In the genomic region with DNA sequence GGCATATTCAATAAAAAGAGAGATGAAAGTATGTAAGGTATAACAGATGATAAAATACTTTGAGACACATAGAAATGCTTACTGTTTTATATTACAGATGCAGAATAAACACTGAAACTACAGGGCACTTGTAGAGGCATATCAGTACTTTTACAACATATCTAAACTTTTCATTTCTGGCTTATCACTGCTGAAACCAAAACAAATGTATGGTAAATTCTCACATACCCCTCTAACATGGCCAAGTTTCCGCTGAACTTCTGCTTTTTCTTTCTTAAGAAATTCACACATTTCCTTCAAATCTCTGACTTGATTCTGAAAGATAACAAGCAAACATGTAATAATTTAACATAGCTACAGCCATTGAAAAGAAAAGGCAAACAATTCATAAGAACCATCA, we compare ENCODE assay signal across 13 cellular contexts. TPM values are rescaled to one million over a fixed set of nuclear protein-coding genes. Genes with fewer than 3 reads are reported as not detected.
DNase-seq lines count a peak whose midpoint lies in the region; ATAC-seq and TF ChIP-seq lines count a peak whose summit lies in the region.
"Had no signal": no experiment of that assay in that cellular context is flagged by ENCODE, and none has a peak within 500 bp of the region (broad histone marks: within the 10 kb centered on the region; RNA-seq: fewer than 3 reads in every experiment).

No MANE protein-coding gene starts in this region.

- POLR2A ChIA-PET in activated CD4-positive, alpha-beta T cell treated with anti-CD3 and anti-CD28 coated beads, Interleukin-2, amount 10 ng/mL, durations not matched to agents 7 days and 5 days (lab: Charles Lee), result no interaction called here

- H3K4me3 Mint-ChIP-seq in activated CD4-positive, alpha-beta T cell treated with anti-CD3 and anti-CD28 coated beads, Interleukin-2, amount 10 ng/mL, durations not matched to agents 7 days and 5 days, result no peak overlapping the region
- H3K4me3 Mint-ChIP-seq: HFFc6 had no signal

- no peak for TF ChIP-seq CTCF in GM20000 (IDR thresholded peaks at IDR 0.05; ENCODE audit: extremely low read depth, missing control alignments)

- H3K27me3 Mint-ChIP-seq in activated CD4-positive, alpha-beta T cell treated with anti-CD3 and anti-CD28 coated beads, Interleukin-2, amount 10 ng/mL, durations not matched to agents 7 days and 5 days, result no peaks in the 10 kb centered on the region

- no peak overlapping the region for H3K27ac Mint-ChIP-seq in activated CD4-positive, alpha-beta T cell treated with anti-CD3 and anti-CD28 coated beads, Interleukin-2, amount 10 ng/mL, durations not matched to agents 7 days and 5 days
- H3K27ac Mint-ChIP-seq: HFFc6 had no signal

- H3K4me1 Mint-ChIP-seq in activated CD4-positive, alpha-beta T cell treated with anti-CD3 and anti-CD28 coated beads, Interleukin-2, amount 10 ng/mL, durations not matched to agents 7 days and 5 days, result peaks cover 11% of the 10 kb centered on the region

- CTCF ChIA-PET in activated CD4-positive, alpha-beta T cell treated with anti-CD3 and anti-CD28 coated beads, Interleukin-2, amount 10 ng/mL, durations not matched to agents 7 days and 5 days (lab: Charles Lee), result no interaction called here

- H3K9me3 Mint-ChIP-seq in activated CD4-positive, alpha-beta T cell treated with anti-CD3 and anti-CD28 coated beads, Interleukin-2, amount 10 ng/mL, durations not matched to agents 7 days and 5 days, result no peaks in the 10 kb centered on the region
- H3K9me3 Mint-ChIP-seq: HFFc6 had no signal

- peak; percentile 57 for ATAC-seq in GM18505 (IDR thresholded peaks at IDR 0.05; ENCODE audit: unreplicated experiment)
- peak; percentile 90 for ATAC-seq in HG03025 (IDR thresholded peaks at IDR 0.05; ENCODE audit: low FRiP score, unreplicated experiment)

- no peak for TF ChIP-seq POLR2A in GM18505 (IDR thresholded peaks at IDR 0.05; ENCODE audit: borderline replicate concordance, extremely low read depth, insufficient read depth, insufficient read length)

- H3K36me3 Mint-ChIP-seq in activated CD4-positive, alpha-beta T cell treated with anti-CD3 and anti-CD28 coated beads, Interleukin-2, amount 10 ng/mL, durations not matched to agents 7 days and 5 days (ENCODE audit: low read depth), result peaks cover 18% of the 10 kb centered on the region

- peak; percentile 8 for DNase-seq in GM20000 (ENCODE audit: low spot score)
- DNase-seq in MV-4-11 (lab: John Stamatoyannopoulos, UW), result peak; percentile 33
- DNase-seq in foreskin melanocyte, result no peak
- no peak for DNase-seq in activated CD4-positive, alpha-beta T cell treated with anti-CD3 and anti-CD28 coated beads, Interleukin-2, amount 10 ng/mL, durations not matched to agents 7 days and 5 days
- no peak for DNase-seq in ecto neural progenitor cell (ENCODE audit: low spot score)
- no peak for DNase-seq in NCI-H510A treated with DMSO at 0.1 percent for 48 hours (lab: John Stamatoyannopoulos, UW)
- DNase-seq: HFFc6, hypothalamus, mesendoderm, T-helper 1 cell had no signal

RNA-seq across cellular contexts. Expression of a gene that starts 33.3 kb away (rescaled TPM):
- total RNA-seq in activated CD4-positive, alpha-beta T cell treated with anti-CD3 and anti-CD28 coated beads, Interleukin-2, amount 10 ng/mL, durations not matched to agents 7 days and 5 days, result not detected
- total RNA-seq: HFFc6, M059J had no signal

Comparison
In these comparisons a context has a peak if more than half of its experiments do, and no peak if none do; other contexts are left out.
1. DNase-seq: peak in GM20000 (single experiment) and MV-4-11 (single experiment); none in foreskin melanocyte (single experiment), activated CD4-positive, alpha-beta T cell treated with anti-CD3 and anti-CD28 coated beads, Interleukin-2, amount 10 ng/mL, durations not matched to agents 7 days and 5 days (single experiment), ecto neural progenitor cell (single experiment) and NCI-H510A treated with DMSO at 0.1 percent for 48 hours (single experiment).